8 cellular contexts compared by ENCODE assay signal in the genomic region with DNA sequence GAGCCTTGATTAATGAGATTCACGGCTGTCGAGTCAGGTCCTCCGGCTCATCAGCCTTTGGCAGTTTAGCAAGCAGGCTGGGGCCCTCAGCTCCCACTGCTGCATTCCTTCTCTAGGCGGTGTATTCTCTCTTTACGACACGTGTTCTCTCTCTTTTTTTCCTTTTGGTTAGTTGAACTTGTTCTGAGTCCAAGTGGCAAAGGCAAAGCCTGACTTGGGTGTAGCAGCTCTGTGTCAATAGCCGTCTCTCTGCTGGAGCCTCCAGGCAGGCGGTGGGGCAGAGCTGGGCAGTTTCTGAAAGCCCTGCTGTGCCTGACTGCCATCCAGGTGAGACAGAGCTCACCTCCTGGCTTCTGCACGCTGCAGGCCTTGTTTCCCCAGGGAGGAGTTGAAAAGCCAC. TPM values are rescaled to one million over a fixed set of nuclear protein-coding genes. Genes with fewer than 3 reads are reported as not detected.
DNase-seq lines count a peak whose midpoint lies in the region; ATAC-seq, FAIRE-seq and TF ChIP-seq lines count a peak whose summit lies in the region.

No MANE protein-coding gene starts in this region.

- H4K8ac ChIP-seq in H9 (replicated peaks; ENCODE audit: insufficient read length, low read depth, low read length) = no peak overlapping the region

- H3K9me3 ChIP-seq in H9 (ENCODE audit: control insufficient read depth, low read depth, low read length) (no peaks in the 10 kb centered on the region), PC-3 (ENCODE audit: low read length) (no peaks in the 10 kb centered on the region), pancreas (no peaks in the 10 kb centered on the region)

- H3K18ac ChIP-seq in H9 (ENCODE audit: insufficient read length, low read depth, low read length) = no peak overlapping the region

- no peak overlapping the region for H3K56ac ChIP-seq in H9 (ENCODE audit: insufficient read length, low read depth, low read length)

- no peaks in the 10 kb centered on the region for H3K9me2 ChIP-seq in PC-3 (replicated peaks; ENCODE audit: low read length)

- no peaks in the 10 kb centered on the region for H3K23me2 ChIP-seq in H9 (ENCODE audit: insufficient read length, low read depth, low read length, poor library complexity, severe bottlenecking)

- TF ChIP-seq CTCF in H9 (conservative IDR thresholded peaks at IDR 0.05) (no peak), PC-3 (conservative IDR thresholded peaks at IDR 0.05; ENCODE audit: low read depth, low read length) (no peak), fibroblast of villous mesenchyme (IDR thresholded peaks at IDR 0.05; ENCODE audit: insufficient read depth, low read depth, low read length) (no peak), pancreas (IDR thresholded peaks at IDR 0.05) (no peak)

- BruUV-seq in PC-3 (replicated peaks; lab: Mats Ljungman, UMichigan) = no TSS peak

- no peak overlapping the region for H3K9ac ChIP-seq in H9 (ENCODE audit: extremely low read depth, insufficient read length, low read length)
- peak overlapping the region; percentile 24 for H3K9ac ChIP-seq in PC-3 (ENCODE audit: low read length)

- H3K79me2 ChIP-seq in H9 (ENCODE audit: insufficient read depth, low read length) = no peaks in the 10 kb centered on the region
- H3K79me2 ChIP-seq in PC-3 (ENCODE audit: low read length) = peaks cover 9% of the 10 kb centered on the region; the same call in 1 of the 2 replicates

- no peak overlapping the region for H4K5ac ChIP-seq in H9 (ENCODE audit: insufficient read length, low read depth, low read length)

- no CpG with 5 or more reads among the region's 9 CpGs for WGBS in H9 (ENCODE audit: extremely low coverage, insufficient read length, low lambda C conversion rate)
- 14% methylated on average over 9 of the region's 9 CpGs for WGBS in pancreas, 2 donors

- H2BK20ac ChIP-seq in H9 (ENCODE audit: low read depth, low read length, poor library complexity, severe bottlenecking) = no peak overlapping the region

- H3K36me3 ChIP-seq in PC-3 (ENCODE audit: low read depth, low read length) (no peaks in the 10 kb centered on the region), pancreas (peaks cover 0 to 3% (median 0%) of the 10 kb centered on the region in 3 donors)

- H3K14ac ChIP-seq in H9 (ENCODE audit: insufficient read depth, low read length) = no peak overlapping the region

- H3K4me3 Mint-ChIP-seq in H9 = no peak overlapping the region; a peak in 1 of 5 replicates

- H2BK5ac ChIP-seq in H9 (ENCODE audit: insufficient read length, low read length) = no peak overlapping the region

- FAIRE-seq in pancreas (lab: Jason Lieb, UNC) = no peak

- ATAC-seq in PC-3 = peak; percentile 70
- ATAC-seq in pancreas = peak; percentile 70 to 87 (median 86)
- ATAC-seq in HG02571 (IDR thresholded peaks at IDR 0.05; ENCODE audit: unreplicated experiment) = no peak
- ATAC-seq in GM21737 (IDR thresholded peaks at IDR 0.05; ENCODE audit: unreplicated experiment) = no peak

- H3K4me2 ChIP-seq in H9 (ENCODE audit: insufficient read depth, insufficient read length, low read length) (no peak overlapping the region), PC-3 (ENCODE audit: low read length) (peak overlapping the region; percentile 45)

- H2BK120ac ChIP-seq in H9 (ENCODE audit: low read depth, low read length, poor library complexity, severe bottlenecking) = no peak overlapping the region

- H4K20me1 ChIP-seq in H9 (ENCODE audit: control insufficient read depth, insufficient read depth, insufficient read length) = no peaks in the 10 kb centered on the region
- H4K20me1 ChIP-seq in PC-3 (ENCODE audit: low read length) = no peaks in the 10 kb centered on the region

- peak; percentile 46 for DNase-seq in H9
- DNase-seq in PC-3 = peak; percentile 79
- peak; percentile 30 for DNase-seq in fibroblast of villous mesenchyme (ENCODE audit: low read depth)
- peak; percentile 49 to 77 (median 54) for DNase-seq in pancreas
- DNase-seq in stimulated activated CD4-positive, alpha-beta T cell treated with anti-CD3 and anti-CD28 coated beads, Interleukin-4, amount 100 ng/mL, for 24 hours = no peak
- DNase-seq in HK-2 (ENCODE audit: unreplicated experiment) = no peak

- no peak overlapping the region for H3T11ph ChIP-seq in H9 (ENCODE audit: low read length)

- H4K91ac ChIP-seq in H9 (ENCODE audit: insufficient read length, low read depth, low read length) = no peak overlapping the region

- CTCF ChIA-PET in PC-3 (lab: Charles Lee) = interaction anchor here (0.6 to 1.2 kb wide), 2 partner anchors 10 to 273 kb away, joined by 4 to 5 read pairs; no protein-coding TSS in a partner anchor

- no peak overlapping the region for H2BK12ac ChIP-seq in H9 (ENCODE audit: insufficient read length, low read depth, low read length)

- no peaks in the 10 kb centered on the region for H3K9me3 Mint-ChIP-seq in H9

- peaks cover 45 to 59% of the 10 kb centered on the region in 2 experiments for H3K4me1 Mint-ChIP-seq in H9

- H2BK15ac ChIP-seq in H9 (ENCODE audit: low read depth, low read length) = no peak overlapping the region

- H3K27me3 ChIP-seq in H9 (ENCODE audit: insufficient read depth, low read length) (no peaks in the 10 kb centered on the region), PC-3 (ENCODE audit: low read length) (no peaks in the 10 kb centered on the region), pancreas (no peaks in the 10 kb centered on the region)

- H3K36me3 Mint-ChIP-seq in H9 (ENCODE audit: insufficient read depth in 1 of 3, low read depth in 3 of 3) = no peaks in the 10 kb centered on the region; a peak in 2 of 7 replicates

- no peak overlapping the region for H2AK5ac ChIP-seq in H9 (ENCODE audit: insufficient read length, low read length)

- intact Hi-C loops in PC-3 (cut with micrococcal nuclease) = loop anchor here (1.0 to 2.0 kb wide), 2 partner anchors 15 to 45 kb away; no protein-coding TSS in a partner anchor
- intact Hi-C loops in pancreas (cut with DNase I) = no loop called here

- H3K79me1 ChIP-seq in H9 (ENCODE audit: insufficient read depth, low read depth, low read length, poor library complexity, severe bottlenecking) = no peaks in the 10 kb centered on the region

- no peak overlapping the region for H3K23ac ChIP-seq in H9 (ENCODE audit: insufficient read length, low read depth, low read length)

- H3F3A ChIP-seq in PC-3 (ENCODE audit: low read length, unreplicated experiment) = no peaks in the 10 kb centered on the region

- H3K4me3 ChIP-seq in PC-3 (ENCODE audit: low read length) = peak overlapping the region; percentile 3; the same call in 1 of the 2 replicates
- no peak overlapping the region for H3K4me3 ChIP-seq in fibroblast of villous mesenchyme (ENCODE audit: low read depth, low read length)
- no peak overlapping the region for H3K4me3 ChIP-seq in pancreas

- H3K27me3 Mint-ChIP-seq in H9 (ENCODE audit: low read depth) = no peaks in the 10 kb centered on the region

- H3K4me1 ChIP-seq in H9 (ENCODE audit: insufficient read depth, low read length) (peaks cover 8% of the 10 kb centered on the region), PC-3 (ENCODE audit: insufficient read depth, low read length) (peaks cover 55% of the 10 kb centered on the region), pancreas (peaks cover 29 to 67% (median 36%) of the 10 kb centered on the region in 3 donors)

- no peak overlapping the region for H3K27ac ChIP-seq in H9 (ENCODE audit: insufficient read length, low read depth, low read length)
- H3K27ac ChIP-seq in PC-3 (ENCODE audit: low read length) = peak overlapping the region; percentile 64
- peak overlapping the region in 3 of 4 donors; percentile 3 to 81 (median 73) for H3K27ac ChIP-seq in pancreas

- H3K4ac ChIP-seq in H9 (ENCODE audit: low read depth, low read length) = no peak overlapping the region

- peak overlapping the region; percentile 48 to 93 (median 74) for H3K27ac Mint-ChIP-seq in H9

- POLR2A ChIA-PET in PC-3 (lab: Charles Lee; ENCODE audit: unreplicated experiment) = interaction anchor here (0.6 kb wide), 2 partner anchors 46 to 348 kb away, joined by 3 to 4 read pairs; no protein-coding TSS in a partner anchor

- no peak overlapping the region for H2AFZ ChIP-seq in H9 (ENCODE audit: low read length)
- H2AFZ ChIP-seq in PC-3 (ENCODE audit: low read length) = peak overlapping the region; percentile 54

RNA-seq across cellular contexts. Expression of gene SUSD6, which starts 46.6 kb away (rescaled TPM):
- total RNA-seq in H9 (2021) (3.6 and 3.7 TPM in 2 replicates), PC-3 (2014; rRNA removed) (6.1 and 9.3 TPM in 2 replicates), fibroblast of villous mesenchyme (11.9 and 12.5 TPM in 2 replicates), pancreas (10 to 100 TPM; 17.8 to 41.9 (median 22.8) TPM)
- 10 to 100 TPM in 1 of 2 donors, 1 to 10 TPM in 1; 8.9 to 12.2 TPM for polyA plus RNA-seq in pancreas

Comparison
In these comparisons a context has a peak if more than half of its experiments do, and no peak if none do; other contexts are left out.
1. DNase-seq: peak in H9 (single experiment), PC-3 (single experiment), fibroblast of villous mesenchyme (single experiment) and pancreas (6 of 6); none in stimulated activated CD4-positive, alpha-beta T cell treated with anti-CD3 and anti-CD28 coated beads, Interleukin-4, amount 100 ng/mL, for 24 hours (single experiment) and HK-2 (single experiment).
2. ATAC-seq: peak in PC-3 (single experiment) and pancreas (4 of 4); none in HG02571 (single experiment) and GM21737 (single experiment).